8 cellular contexts compared by ENCODE assay signal in genomic region chr6:49551126-49551865, GRCh38. TPM values are rescaled to one million over a fixed set of nuclear protein-coding genes. Genes with fewer than 3 reads are reported as not detected.
DNase-seq lines count a peak whose midpoint lies in the region; ATAC-seq, FAIRE-seq and TF ChIP-seq lines count a peak whose summit lies in the region.

No MANE protein-coding gene starts in this region.

- H3K9me1 ChIP-seq in K562 (ENCODE audit: control insufficient read depth, insufficient read depth, low read length), result no peaks in the 10 kb centered on the region

- peak; percentile 63 for ATAC-seq in activated CD4-positive, alpha-beta T cell treated with anti-CD3 and anti-CD28 coated beads for 36 hours
- ATAC-seq in K562, result no peak
- ATAC-seq in stimulated activated naive CD8-positive, alpha-beta T cell treated with anti-CD3 and anti-CD28 coated beads, Interleukin-15, amount 100 ng/mL, for 72 hours, result peak; percentile 59

- H3K27me3 ChIP-seq in K562 (ENCODE audit: control insufficient read depth in 2 of 2, insufficient read depth in 2 of 2, low read length in 2 of 2) (no peaks in the 10 kb centered on the region), kidney epithelial cell (ENCODE audit: control insufficient read depth, insufficient read depth, low read length) (no peaks in the 10 kb centered on the region)

- in situ Hi-C loops in K562 (cut with MboI), result no loop called here

- H3K4me3 Mint-ChIP-seq in activated CD4-positive, alpha-beta T cell treated with anti-CD3 and anti-CD28 coated beads for 36 hours, result peak overlapping the region; percentile 67
- H3K4me3 Mint-ChIP-seq in stimulated activated naive CD8-positive, alpha-beta T cell treated with anti-CD3 and anti-CD28 coated beads, Interleukin-15, amount 100 ng/mL, for 72 hours, result peak overlapping the region; percentile 64 to 83

- H4K20me1 ChIP-seq in K562 (replicated peaks; ENCODE audit: control insufficient read depth, insufficient read depth, low read length), result no peaks in the 10 kb centered on the region

- H3K36me3 ChIP-seq in HEK293 (ENCODE audit: control insufficient read depth in 2 of 2, insufficient read depth in 1 of 2, low read length in 2 of 2), result peaks cover 0 to 4% of the 10 kb centered on the region in 2 experiments; a peak in 1 of 3 replicates
- H3K36me3 ChIP-seq in K562 (ENCODE audit: control insufficient read depth, insufficient read depth, low read length), result no peaks in the 10 kb centered on the region
- H3K36me3 ChIP-seq in kidney epithelial cell (ENCODE audit: control insufficient read depth, insufficient read depth, low read length), result no peaks in the 10 kb centered on the region

- H3K27ac Mint-ChIP-seq in activated CD4-positive, alpha-beta T cell treated with anti-CD3 and anti-CD28 coated beads for 36 hours, result no peak overlapping the region
- peak overlapping the region in 1 of 2 donors; percentile 81 for H3K27ac Mint-ChIP-seq in stimulated activated naive CD8-positive, alpha-beta T cell treated with anti-CD3 and anti-CD28 coated beads, Interleukin-15, amount 100 ng/mL, for 72 hours

- no TSS peak for BruUV-seq in K562 (replicated peaks; lab: Mats Ljungman, UMichigan)

- 86% methylated on average over 28 of the region's 35 CpGs for WGBS in K562 (ENCODE audit: insufficient coverage, low coverage, missing lambda C conversion rate)

- H3K4me1 ChIP-seq in HEK293 (ENCODE audit: control insufficient read depth, insufficient read depth, low read length) (peaks cover 5% of the 10 kb centered on the region; the same call in 1 of the 2 replicates), K562 (replicated peaks in 1 of 2; ENCODE audit: control insufficient read depth in 2 of 2, insufficient read depth in 2 of 2, low read length in 2 of 2) (peaks cover 0 to 8% of the 10 kb centered on the region in 2 experiments; a peak in 1 of 5 replicates)

- H3K9ac ChIP-seq in K562 (ENCODE audit: insufficient read depth in 1 of 2, low read depth in 2 of 2, low read length in 2 of 2), result no peak overlapping the region

- no peak for TF ChIP-seq CTCF in HEK293 (tag by site-specific recombination; IDR thresholded peaks at IDR 0.05)
- TF ChIP-seq CTCF in K562 (IDR thresholded peaks at IDR 0.05 in 2 of 3, conservative IDR thresholded peaks at IDR 0.05 in 1 of 3; ENCODE audit: insufficient read depth in 2 of 3, low read depth in 1 of 3, low read length in 3 of 3), result no peak
- no peak for TF ChIP-seq CTCF in kidney epithelial cell (IDR thresholded peaks at IDR 0.05; ENCODE audit: insufficient read depth, low read length, poor library complexity, severe bottlenecking)

- H3K27me3 Mint-ChIP-seq in activated CD4-positive, alpha-beta T cell treated with anti-CD3 and anti-CD28 coated beads for 36 hours, result peaks cover 27% of the 10 kb centered on the region
- peaks cover 37% of the 10 kb centered on the region for H3K27me3 Mint-ChIP-seq in stimulated activated naive CD8-positive, alpha-beta T cell treated with anti-CD3 and anti-CD28 coated beads, Interleukin-15, amount 100 ng/mL, for 72 hours

- H3K4me2 ChIP-seq in K562 (ENCODE audit: insufficient read depth, low read length), result no peak overlapping the region

- TF ChIP-seq EP300 in K562 (IDR thresholded peaks at IDR 0.05; ENCODE audit: low read length), result no peak

- no peaks in the 10 kb centered on the region for H3K36me3 Mint-ChIP-seq in activated CD4-positive, alpha-beta T cell treated with anti-CD3 and anti-CD28 coated beads for 36 hours (ENCODE audit: low read depth)

- peak overlapping the region; percentile 75 for H3K4me3 ChIP-seq in HEK293 (ENCODE audit: low read depth, low read length)
- no peak overlapping the region for H3K4me3 ChIP-seq in K562
- peak overlapping the region; percentile 70 for H3K4me3 ChIP-seq in kidney epithelial cell (ENCODE audit: low read depth, low read length)

- POLR2A ChIA-PET in activated CD4-positive, alpha-beta T cell treated with anti-CD3 and anti-CD28 coated beads for 36 hours (lab: Charles Lee), result no interaction called here
- POLR2A ChIA-PET in HEK293 (lab: Yijun Ruan, JAX), result interaction anchor here (1.0 to 5.0 kb wide), 6 partner anchors 10 to 35 kb away, joined by 3 to 39 read pairs (median 6); no protein-coding TSS in a partner anchor
- POLR2A ChIA-PET in K562 (lab: Yijun Ruan, JAX), result no interaction called here

- H3K4me1 Mint-ChIP-seq in activated CD4-positive, alpha-beta T cell treated with anti-CD3 and anti-CD28 coated beads for 36 hours, result peaks cover 21% of the 10 kb centered on the region
- H3K4me1 Mint-ChIP-seq in stimulated activated naive CD8-positive, alpha-beta T cell treated with anti-CD3 and anti-CD28 coated beads, Interleukin-15, amount 100 ng/mL, for 72 hours, result peaks cover 22% of the 10 kb centered on the region

- TF ChIP-seq POLR2A in K562 (conservative IDR thresholded peaks at IDR 0.05), result no peak

- H3K9me3 Mint-ChIP-seq in activated CD4-positive, alpha-beta T cell treated with anti-CD3 and anti-CD28 coated beads for 36 hours (ENCODE audit: low read depth), result no peaks in the 10 kb centered on the region
- H3K9me3 Mint-ChIP-seq in stimulated activated naive CD8-positive, alpha-beta T cell treated with anti-CD3 and anti-CD28 coated beads, Interleukin-15, amount 100 ng/mL, for 72 hours, result no peaks in the 10 kb centered on the region

- intact Hi-C loops in activated CD4-positive, alpha-beta T cell treated with anti-CD3 and anti-CD28 coated beads for 36 hours (cut with DNase I, micrococcal nuclease), result loop anchor here in 1 of 2 experiments (2.0 kb wide), 1 partner anchor 88 kb away; the partner anchor contains the start of genes CENPQ and MMUT
- intact Hi-C loops in K562 (cut with micrococcal nuclease), result no loop called here

- TF ChIP-seq RAD21 in K562 (CRISPR knock-in tag; conservative IDR thresholded peaks at IDR 0.05 in 1 of 2, IDR thresholded peaks at IDR 0.05 in 1 of 2), result no peak

- H3K9me3 ChIP-seq in HEK293 (ENCODE audit: control insufficient read depth, insufficient read depth, low read depth, low read length) (no peaks in the 10 kb centered on the region), K562 (replicated peaks; ENCODE audit: control insufficient read depth, insufficient read depth, low read depth, low read length) (no peaks in the 10 kb centered on the region)

- no peaks in the 10 kb centered on the region for H3K79me2 ChIP-seq in K562 (ENCODE audit: control insufficient read depth, insufficient read depth, low read length)

- DNase-seq in activated CD4-positive, alpha-beta T cell treated with anti-CD3 and anti-CD28 coated beads for 36 hours, result peak; percentile 29
- no peak for DNase-seq in activated CD4-positive, alpha-beta T cell treated with anti-CD3 and anti-CD28 coated beads for 1 hour
- peak; percentile 14 for DNase-seq in NCI-H1092 treated with DMSO at 0.1 percent for 48 hours (lab: John Stamatoyannopoulos, UW)
- no peak for DNase-seq in K562 (ENCODE audit: extremely low read depth in 1 of 4, low spot score in 3 of 4)
- DNase-seq in kidney epithelial cell (ENCODE audit: low read depth), result no peak
- peak; percentile 9 to 10 for DNase-seq in stimulated activated naive CD8-positive, alpha-beta T cell treated with anti-CD3 and anti-CD28 coated beads, Interleukin-15, amount 100 ng/mL, for 72 hours
- DNase-seq in SIG-M5 treated with dmso at 0.1 percent for 504 hours (lab: John Stamatoyannopoulos, UW; ENCODE audit: unreplicated experiment), result no peak

- no peak for FAIRE-seq in K562 (lab: Jason Lieb, UNC)

- CTCF ChIA-PET in activated CD4-positive, alpha-beta T cell treated with anti-CD3 and anti-CD28 coated beads for 36 hours (lab: Charles Lee), result interaction anchor here (0.6 to 1.3 kb wide), 3 partner anchors 12 to 106 kb away, joined by 3 to 6 read pairs (median 3); no protein-coding TSS in a partner anchor
- CTCF ChIA-PET in HEK293 (lab: Yijun Ruan, JAX) (interaction anchor here (0.6 to 5.2 kb wide), 9 partner anchors 10 to 1007 kb away, joined by 3 to 35 read pairs (median 4); no protein-coding TSS in a partner anchor), K562 (lab: Yijun Ruan, JAX; ENCODE audit: low intra/inter-chr PET ratio) (no interaction called here)

- H3K27ac ChIP-seq in HEK293 (ENCODE audit: extremely low read depth, low read depth, low read length) (peak overlapping the region; percentile 86), K562 (ENCODE audit: extremely low read depth, low read depth, low read length) (no peak overlapping the region)

- H2AFZ ChIP-seq in K562 (ENCODE audit: low read depth, low read length), result 0 out of 2 replicates have a peak overlapping the region, but pooled peaks have one; percentile 4

RNA-seq across cellular contexts. Expression of gene C6orf141, which starts 0.8 kb away (rescaled TPM):
- total RNA-seq in activated CD4-positive, alpha-beta T cell treated with anti-CD3 and anti-CD28 coated beads for 36 hours, result 1 to 10 TPM; 1.1 TPM
- not detected in 2 replicates for total RNA-seq in K562 (2011; cell fraction: chromatin; rRNA removed; ENCODE audit: low replicate concordance)
- not detected in 2 replicates for total RNA-seq in K562 (2011; cell fraction: nucleolus; rRNA removed)
- total RNA-seq in K562 (2011; cell fraction: nucleoplasm; rRNA removed), result not detected in 2 replicates
- total RNA-seq in K562 (2014; rRNA removed) (not detected in 2 replicates), K562 (2014; rRNA removed; fragmentation: Illumina TruSeq; extraction: Trizol) (not detected in 2 replicates), K562 (2015; rRNA removed; fragmentation: Illumina TruSeq; extraction: Trizol) (not detected in 2 replicates), K562 (2021) (not detected in 2 replicates), kidney epithelial cell (3.7 and 6.5 TPM in 2 replicates)
- polyA plus RNA-seq in K562 (2011; rRNA removed) (not detected in 2 replicates), K562 (2014; fragmentation: Illumina TruSeq; extraction: Trizol) (not detected in 2 replicates), K562 (2014; fragmentation: Nextera tagmentation; extraction: Ambion mirVana) (not detected), K562 (2014; rRNA removed) (not detected in 2 replicates)
- polyA plus RNA-seq in K562 (2011; cell fraction: cytosol; rRNA removed), result not detected in 2 replicates
- not detected in 2 replicates for polyA plus RNA-seq in K562 (2011; cell fraction: nucleus; rRNA removed)
- not detected in 2 replicates for polyA plus RNA-seq in K562 (2012)
- not detected in 2 replicates for polyA minus RNA-seq in K562 (2011; rRNA and poly(A)+ RNA removed)
- not detected in 2 replicates for polyA minus RNA-seq in K562 (2011; cell fraction: cytosol; rRNA and poly(A)+ RNA removed)
- not detected in 2 replicates for polyA minus RNA-seq in K562 (2011; cell fraction: nucleus; rRNA and poly(A)+ RNA removed)

RNA-seq across cellular contexts. Expression of gene GLYATL3, which starts 51.6 kb away (rescaled TPM):
- total RNA-seq in activated CD4-positive, alpha-beta T cell treated with anti-CD3 and anti-CD28 coated beads for 36 hours, result not detected
- not detected in 2 replicates for total RNA-seq in K562 (2011; cell fraction: chromatin; rRNA removed; ENCODE audit: low replicate concordance)
- total RNA-seq in K562 (2011; cell fraction: nucleolus; rRNA removed), result not detected in 2 replicates
- total RNA-seq in K562 (2011; cell fraction: nucleoplasm; rRNA removed), result not detected in 2 replicates
- total RNA-seq in K562 (2014; rRNA removed), result not detected in 2 replicates
- not detected in 2 replicates for total RNA-seq in K562 (2014; rRNA removed; fragmentation: Illumina TruSeq; extraction: Trizol)
- total RNA-seq in K562 (2015; rRNA removed; fragmentation: Illumina TruSeq; extraction: Trizol), result not detected in 2 replicates
- not detected in 2 replicates for total RNA-seq in K562 (2021)
- not detected in 2 replicates for polyA plus RNA-seq in K562 (2011; rRNA removed)
- not detected in 2 replicates for polyA plus RNA-seq in K562 (2011; cell fraction: cytosol; rRNA removed)
- not detected in 2 replicates for polyA plus RNA-seq in K562 (2011; cell fraction: nucleus; rRNA removed)
- not detected in 2 replicates for polyA plus RNA-seq in K562 (2012)
- not detected in 2 replicates for polyA plus RNA-seq in K562 (2014; fragmentation: Illumina TruSeq; extraction: Trizol)
- not detected for polyA plus RNA-seq in K562 (2014; fragmentation: Nextera tagmentation; extraction: Ambion mirVana)
- polyA plus RNA-seq in K562 (2014; rRNA removed), result not detected in 2 replicates
- not detected in 2 replicates for polyA minus RNA-seq in K562 (2011; rRNA and poly(A)+ RNA removed)
- not detected in 2 replicates for polyA minus RNA-seq in K562 (2011; cell fraction: cytosol; rRNA and poly(A)+ RNA removed)
- polyA minus RNA-seq in K562 (2011; cell fraction: nucleus; rRNA and poly(A)+ RNA removed), result not detected in 2 replicates
- total RNA-seq in kidney epithelial cell, result not detected in 2 replicates

Comparison
In these comparisons a context has a peak if more than half of its experiments do, and no peak if none do; other contexts are left out.
1. DNase-seq: peak in activated CD4-positive, alpha-beta T cell treated with anti-CD3 and anti-CD28 coated beads for 36 hours (single experiment), NCI-H1092 treated with DMSO at 0.1 percent for 48 hours (single experiment) and stimulated activated naive CD8-positive, alpha-beta T cell treated with anti-CD3 and anti-CD28 coated beads, Interleukin-15, amount 100 ng/mL, for 72 hours (2 of 2); none in activated CD4-positive, alpha-beta T cell treated with anti-CD3 and anti-CD28 coated beads for 1 hour (single experiment), K562 (0 of 4), kidney epithelial cell (single experiment) and SIG-M5 treated with dmso at 0.1 percent for 504 hours (single experiment).